Comparison of ENCODE assay signal across 35 cellular contexts in genomic region chr4:186598686-186599085, GRCh38. TPM values are rescaled to one million over a fixed set of nuclear protein-coding genes. Genes with fewer than 3 reads are reported as not detected.
"Had no signal": no experiment of that assay in that cellular context is flagged by ENCODE, and none has a peak within 500 bp of the region (broad histone marks: within the 10 kb centered on the region; RNA-seq: fewer than 3 reads in every experiment).

No MANE protein-coding gene starts in this region.

- H3K9me3 ChIP-seq: colonic mucosa, esophagus squamous epithelium, heart right ventricle, prostate gland, right atrium auricular region, sigmoid colon, spleen, testis, tibial artery, upper lobe of left lung, uterus had no signal

- ATAC-seq: heart right ventricle; naive thymus-derived CD4-positive, alpha-beta T cell; stimulated activated memory B cell treated with anti-CD40 and anti-IgM and Interleukin-4, amounts not matched to agents 10 μg/mL and 1 μg/mL and 100 μg/mL, for 72 hours; stimulated activated naive CD8-positive, alpha-beta T cell treated with anti-CD3 and anti-CD28 coated beads, Interleukin-15, Interleukin-2, amounts not matched to agents 100 U/mL and 50 U/mL, for 24 hours had no signal

- H3K27ac ChIP-seq: colonic mucosa, epithelial cell of prostate, esophagus squamous epithelium, heart right ventricle, neural progenitor cell, parathyroid adenoma, prostate gland, right atrium auricular region, sigmoid colon, spleen, testis, tibial artery, upper lobe of left lung, uterus had no signal

- H3K4me3 Mint-ChIP-seq: dendritic cell treated with granulocyte-macrophage colony-stimulating factor and Interleukin-4, amounts not matched to agents 40 ng/mL and 50 ng/mL, for 4 days; endodermal cell; memory B cell; naive thymus-derived CD4-positive, alpha-beta T cell; nephron; neural progenitor cell; stimulated activated memory B cell treated with anti-CD40 and anti-IgM and Interleukin-4, amounts not matched to agents 10 μg/mL and 1 μg/mL and 100 μg/mL, for 72 hours had no signal

- H3K4me1 Mint-ChIP-seq: endodermal cell; memory B cell; naive thymus-derived CD4-positive, alpha-beta T cell; nephron; neural progenitor cell; stimulated activated memory B cell treated with anti-CD40 and anti-IgM and Interleukin-4, amounts not matched to agents 10 μg/mL and 1 μg/mL and 100 μg/mL, for 72 hours had no signal

- H3K9me3 Mint-ChIP-seq: dendritic cell treated with granulocyte-macrophage colony-stimulating factor and Interleukin-4, amounts not matched to agents 40 ng/mL and 50 ng/mL, for 4 days; endodermal cell; memory B cell; nephron; neural progenitor cell had no signal

- H3K4me1 ChIP-seq: colonic mucosa, esophagus squamous epithelium, heart right ventricle, neural progenitor cell, parathyroid adenoma, prostate gland, right atrium auricular region, sigmoid colon, spleen, testis, tibial artery, upper lobe of left lung, uterus had no signal

- H3K27me3 Mint-ChIP-seq: dendritic cell treated with granulocyte-macrophage colony-stimulating factor and Interleukin-4, amounts not matched to agents 40 ng/mL and 50 ng/mL, for 4 days; memory B cell; stimulated activated memory B cell treated with anti-CD40 and anti-IgM and Interleukin-4, amounts not matched to agents 10 μg/mL and 1 μg/mL and 100 μg/mL, for 72 hours had no signal

- H3K36me3 ChIP-seq: spleen, uterus had no signal

- DNase-seq: colonic mucosa; effector CD8-positive, alpha-beta T cell; endodermal cell; esophagus squamous epithelium; foreskin melanocyte; glutamatergic neuron; heart right ventricle; hippocampal formation; islet precursor cell; kidney glomerular epithelial cell; naive thymus-derived CD4-positive, alpha-beta T cell; sigmoid colon; spleen; stimulated activated CD4-positive, alpha-beta T cell treated with anti-CD3 and anti-CD28 coated beads, Interleukin-4, amount 100 ng/mL, for 4 hours; stimulated activated naive CD8-positive, alpha-beta T cell treated with anti-CD3 and anti-CD28 coated beads, Interleukin-15, Interleukin-2, amounts not matched to agents 100 U/mL and 50 U/mL, for 24 hours; substantia nigra; testis; tibial artery; upper lobe of left lung; uterus had no signal

- H3K27ac Mint-ChIP-seq: dendritic cell treated with granulocyte-macrophage colony-stimulating factor and Interleukin-4, amounts not matched to agents 40 ng/mL and 50 ng/mL, for 4 days; endodermal cell; memory B cell; naive thymus-derived CD4-positive, alpha-beta T cell; nephron; neural progenitor cell; stimulated activated memory B cell treated with anti-CD40 and anti-IgM and Interleukin-4, amounts not matched to agents 10 μg/mL and 1 μg/mL and 100 μg/mL, for 72 hours had no signal

- H3K4me3 ChIP-seq: colonic mucosa, esophagus squamous epithelium, heart right ventricle, lung, neural progenitor cell, prostate gland, right atrium auricular region, sigmoid colon, spleen, testis, tibial artery, upper lobe of left lung, uterus had no signal

- H3K27me3 ChIP-seq: colonic mucosa, esophagus squamous epithelium, heart right ventricle, neural progenitor cell, right atrium auricular region, sigmoid colon, spleen, testis, tibial artery, upper lobe of left lung, uterus had no signal

- H3K36me3 Mint-ChIP-seq: memory B cell; naive thymus-derived CD4-positive, alpha-beta T cell; stimulated activated memory B cell treated with anti-CD40 and anti-IgM and Interleukin-4, amounts not matched to agents 10 μg/mL and 1 μg/mL and 100 μg/mL, for 72 hours had no signal

RNA-seq across cellular contexts. Expression of gene MTNR1A, which starts 43.3 kb away (rescaled TPM):
- total RNA-seq: chondrocyte; esophagus squamous epithelium; heart right ventricle; liver; mononuclear cell; naive thymus-derived CD4-positive, alpha-beta T cell; osteoblast; right atrium auricular region; sigmoid colon; skeletal muscle tissue; spleen; upper lobe of left lung had no signal
